Comparison of ENCODE assay signal across 31 cellular contexts in the genomic region with DNA sequence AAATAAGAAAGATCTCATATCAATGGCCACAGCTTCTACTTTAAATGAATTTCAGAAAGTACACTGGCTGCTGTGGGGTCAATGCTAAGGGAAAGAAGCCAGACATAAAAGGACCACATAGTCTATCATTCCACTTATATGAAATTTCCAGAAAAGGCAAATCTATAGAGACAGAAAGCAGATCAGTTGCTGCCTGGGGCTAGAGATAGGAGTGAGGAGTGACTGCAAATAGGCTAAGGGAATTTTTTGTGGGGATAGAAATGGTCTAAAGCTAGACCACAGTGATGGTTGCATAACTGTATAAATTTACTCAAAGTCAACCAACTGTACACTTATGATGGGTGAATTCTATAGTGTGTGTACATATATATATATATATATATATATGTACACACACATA. TPM values are rescaled to one million over a fixed set of nuclear protein-coding genes. Genes with fewer than 3 reads are reported as not detected.
"Had no signal": no experiment of that assay in that cellular context is flagged by ENCODE, and none has a peak within 500 bp of the region (broad histone marks: within the 10 kb centered on the region; RNA-seq: fewer than 3 reads in every experiment).

No MANE protein-coding gene starts in this region.

- ATAC-seq: activated CD8-positive, alpha-beta T cell treated with anti-CD3 and anti-CD28 coated beads for 36 hours; activated T-cell treated with anti-CD3 and anti-CD28 coated beads, Interleukin-2, amount 50 U/mL, for 72 hours; body of pancreas; gastrocnemius medialis; left ventricle myocardium superior; mucosa of descending colon; sciatic nerve; stimulated activated memory B cell treated with anti-CD40 and anti-IgM and Interleukin-4, amounts not matched to agents 10 μg/mL and 1 μg/mL and 100 μg/mL, for 72 hours; stimulated activated naive CD8-positive, alpha-beta T cell treated with anti-CD3 and anti-CD28 coated beads, Interleukin-15, amount 100 ng/mL, for 72 hours had no signal

- H3K4me3 Mint-ChIP-seq: activated B cell treated with CpG ODN at 0.5 μM for 24 hours; activated CD8-positive, alpha-beta T cell treated with anti-CD3 and anti-CD28 coated beads for 36 hours; activated naive CD8-positive, alpha-beta T cell; nephron progenitor cell; stimulated activated memory B cell treated with anti-CD40 and anti-IgM and Interleukin-4, amounts not matched to agents 10 μg/mL and 1 μg/mL and 100 μg/mL, for 72 hours; stimulated activated naive CD8-positive, alpha-beta T cell treated with anti-CD3 and anti-CD28 coated beads, Interleukin-15, amount 100 ng/mL, for 72 hours; type B pancreatic cell had no signal

- H3K36me3 Mint-ChIP-seq: activated naive CD8-positive, alpha-beta T cell; stimulated activated memory B cell treated with anti-CD40 and anti-IgM and Interleukin-4, amounts not matched to agents 10 μg/mL and 1 μg/mL and 100 μg/mL, for 72 hours; type B pancreatic cell had no signal

- H3K4me1 Mint-ChIP-seq: nephron progenitor cell; stimulated activated memory B cell treated with anti-CD40 and anti-IgM and Interleukin-4, amounts not matched to agents 10 μg/mL and 1 μg/mL and 100 μg/mL, for 72 hours had no signal

- H3K9me3 Mint-ChIP-seq: activated CD8-positive, alpha-beta T cell treated with anti-CD3 and anti-CD28 coated beads for 36 hours; activated T-cell treated with anti-CD3 and anti-CD28 coated beads, Interleukin-2, amount 50 U/mL, for 72 hours; stimulated activated memory B cell treated with anti-CD40 and anti-IgM and Interleukin-4, amounts not matched to agents 10 μg/mL and 1 μg/mL and 100 μg/mL, for 72 hours; stimulated activated naive CD8-positive, alpha-beta T cell treated with anti-CD3 and anti-CD28 coated beads, Interleukin-15, amount 100 ng/mL, for 72 hours had no signal

- H3K27me3 Mint-ChIP-seq: activated B cell treated with CpG ODN at 0.5 μM for 24 hours; activated CD8-positive, alpha-beta T cell treated with anti-CD3 and anti-CD28 coated beads for 36 hours; activated naive CD8-positive, alpha-beta T cell; progenitor cell of endocrine pancreas; stimulated activated memory B cell treated with anti-CD40 and anti-IgM and Interleukin-4, amounts not matched to agents 10 μg/mL and 1 μg/mL and 100 μg/mL, for 72 hours; stimulated activated naive CD8-positive, alpha-beta T cell treated with anti-CD3 and anti-CD28 coated beads, Interleukin-15, amount 100 ng/mL, for 72 hours had no signal

- DNase-seq: activated B cell treated with CpG ODN at 0.5 μM for 24 hours; activated CD4-positive, alpha-beta T cell treated with anti-CD3 and anti-CD28 coated beads, Interleukin-2, amount 50 U/mL, for 1 hour; activated CD8-positive, alpha-beta T cell treated with anti-CD3 and anti-CD28 coated beads for 36 hours; activated effector memory CD4-positive, alpha-beta T cell treated with Interleukin-2 at 50 U/mL for 16 hours; activated naive CD4-positive, alpha-beta T cell treated with Interleukin-2 at 50 U/mL for 16 hours; activated T-cell treated with anti-CD3 and anti-CD28 coated beads for 4 hours; activated T-cell treated with anti-CD3 and anti-CD28 coated beads, Interleukin-2, amount 50 U/mL, for 72 hours; anterior cingulate cortex; body of pancreas; cerebellar nuclear complex; colonic mucosa; effector CD8-positive, alpha-beta T cell; gastrocnemius medialis; glutamatergic neuron; islet precursor cell; left ventricle myocardium superior; mucosa of descending colon; nephron progenitor cell; ovary; stimulated activated CD4-positive, alpha-beta T cell treated with anti-CD3 and anti-CD28 coated beads, Interleukin-4, amount 100 ng/mL, for 24 hours; stimulated activated naive CD8-positive, alpha-beta T cell treated with anti-CD3 and anti-CD28 coated beads, Interleukin-15, amount 100 ng/mL, for 72 hours; substantia nigra; T1000; uterus had no signal

- H3K27me3 ChIP-seq: body of pancreas, colonic mucosa, gastrocnemius medialis, ovary, uterus had no signal

- H3K36me3 ChIP-seq: colonic mucosa, gastrocnemius medialis, ovary, uterus had no signal

- H3K27ac ChIP-seq: body of pancreas, colonic mucosa, gastrocnemius medialis, ovary, skin epidermis, uterus had no signal

- H3K4me1 ChIP-seq: body of pancreas, colonic mucosa, uterus had no signal

- H3K9me3 ChIP-seq: body of pancreas, colonic mucosa, gastrocnemius medialis, mucosa of descending colon, ovary, uterus had no signal

- H3K4me3 ChIP-seq: body of pancreas, colonic mucosa, gastrocnemius medialis, mucosa of descending colon, ovary, skin epidermis, uterus had no signal

- H3K27ac Mint-ChIP-seq: activated B cell treated with CpG ODN at 0.5 μM for 24 hours; activated naive CD8-positive, alpha-beta T cell; nephron progenitor cell; progenitor cell of endocrine pancreas; stimulated activated memory B cell treated with anti-CD40 and anti-IgM and Interleukin-4, amounts not matched to agents 10 μg/mL and 1 μg/mL and 100 μg/mL, for 72 hours; stimulated activated naive CD8-positive, alpha-beta T cell treated with anti-CD3 and anti-CD28 coated beads, Interleukin-15, amount 100 ng/mL, for 72 hours; type B pancreatic cell had no signal

RNA-seq across cellular contexts. Expression of a gene that starts 8.3 kb away (rescaled TPM):
- total RNA-seq: epithelial cell of proximal tubule had no signal
